Comparison of ENCODE assay signal across 23 cellular contexts in the genomic region with DNA sequence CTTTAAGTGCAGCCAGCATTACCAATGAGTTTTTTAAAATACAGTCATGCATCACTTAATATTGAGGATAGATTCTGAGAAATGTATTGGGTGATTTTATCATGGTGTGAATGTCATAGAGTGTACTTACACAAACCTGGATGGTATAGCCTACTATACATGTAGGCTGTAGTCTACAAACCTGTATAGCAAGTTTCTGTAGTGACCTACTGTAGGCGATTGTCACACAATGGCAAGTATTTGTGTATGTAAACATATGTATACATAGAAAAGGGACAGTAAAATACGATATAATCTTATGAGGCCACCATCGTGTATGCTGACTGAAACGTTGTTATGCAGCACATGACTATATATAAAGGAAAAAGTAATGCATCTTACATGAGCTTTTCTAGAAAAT. TPM values are rescaled to one million over a fixed set of nuclear protein-coding genes. Genes with fewer than 3 reads are reported as not detected.
"Had no signal": no experiment of that assay in that cellular context is flagged by ENCODE, and none has a peak within 500 bp of the region (broad histone marks: within the 10 kb centered on the region; RNA-seq: fewer than 3 reads in every experiment).

No MANE protein-coding gene starts in this region.

- H3K36me3 ChIP-seq: gastrocnemius medialis, heart right ventricle, pancreas, upper lobe of left lung, uterus had no signal

- H3K4me1 Mint-ChIP-seq: endodermal cell, naive B cell, nephron had no signal

- H3K27ac ChIP-seq: gastrocnemius medialis, heart right ventricle, pancreas, upper lobe of left lung, uterus had no signal

- DNase-seq: effector CD4-positive, alpha-beta T cell; endodermal cell; gastrocnemius medialis; heart right ventricle; hypothalamus; kidney glomerular epithelial cell; mesendoderm; naive B cell; occipital lobe; pancreas; right cardiac atrium; small intestine; stimulated activated CD4-positive, alpha-beta T cell treated with anti-CD3 and anti-CD28 coated beads, Interleukin-12 subunit alpha, Interleukin-12 subunit beta, amount 100 ng/mL, for 4 hours; stimulated activated naive CD4-positive, alpha-beta T cell treated with Interleukin-2 at 50 U/mL for 16 hours; upper lobe of left lung; uterus had no signal

- H3K9me3 Mint-ChIP-seq: endodermal cell, nephron had no signal

- ATAC-seq: gastrocnemius medialis, heart right ventricle, pancreas, right cardiac atrium had no signal

- H3K9me3 ChIP-seq: gastrocnemius medialis, heart right ventricle, pancreas, upper lobe of left lung, uterus had no signal

- H3K4me3 Mint-ChIP-seq: endodermal cell, naive B cell, nephron had no signal

- H3K4me3 ChIP-seq: gastrocnemius medialis, heart right ventricle, pancreas, upper lobe of left lung, uterus had no signal

- H3K27me3 ChIP-seq: gastrocnemius medialis, pancreas, upper lobe of left lung, uterus had no signal

- H3K27ac Mint-ChIP-seq: endodermal cell, naive B cell, nephron, progenitor cell of endocrine pancreas had no signal

- H3K4me1 ChIP-seq: gastrocnemius medialis, heart right ventricle, pancreas, upper lobe of left lung, uterus had no signal

RNA-seq across cellular contexts. Expression of gene RPE65, which starts 48.2 kb away (rescaled TPM):
- total RNA-seq: dermis microvascular lymphatic vessel endothelial cell, endodermal cell, endothelial cell of umbilical vein, fibroblast of villous mesenchyme, gastrocnemius medialis, liver, lung microvascular endothelial cell, pancreas, progenitor cell of endocrine pancreas, right cardiac atrium, upper lobe of left lung had no signal
- polyA plus RNA-seq: endothelial cell of umbilical vein, liver, pancreas, small intestine had no signal
